ENCODE assay signal across 35 cellular contexts in genomic region chr7:103772171-103772570, GRCh38.
"Had no signal": no experiment of that assay in that cellular context is flagged by ENCODE, and none has a peak within 500 bp of the region (broad histone marks: within the 10 kb centered on the region; RNA-seq: fewer than 3 reads in every experiment).

No MANE protein-coding gene starts in this region.

- H3K36me3 Mint-ChIP-seq: activated naive CD4-positive, alpha-beta T cell treated with anti-CD3 and anti-CD28 coated beads, Interleukin-2, amount 50 U/mL, for 24 hours; activated naive CD8-positive, alpha-beta T cell treated with anti-CD3 and anti-CD28 coated beads for 36 hours had no signal

- H3K9me3 ChIP-seq: adrenal gland, body of pancreas, esophagus squamous epithelium, gastroesophageal sphincter had no signal

- H3K4me1 ChIP-seq: adrenal gland, body of pancreas, esophagus squamous epithelium, gastroesophageal sphincter had no signal

- H3K27ac Mint-ChIP-seq: activated B cell treated with CpG ODN at 0.5 μM for 24 hours; activated CD8-positive, alpha-beta T cell treated with anti-CD3 and anti-CD28 coated beads for 36 hours; activated naive CD4-positive, alpha-beta T cell treated with anti-CD3 and anti-CD28 coated beads for 36 hours; activated naive CD4-positive, alpha-beta T cell treated with anti-CD3 and anti-CD28 coated beads, Interleukin-2, amount 50 U/mL, for 24 hours; activated naive CD8-positive, alpha-beta T cell treated with anti-CD3 and anti-CD28 coated beads for 36 hours; activated naive CD8-positive, alpha-beta T cell treated with anti-CD3 and anti-CD28 coated beads, Interleukin-2, amount 50 U/mL, for 24 hours; activated T-helper 1 cell treated with anti-CD3 and anti-CD28 coated beads, Interleukin-12 subunit alpha, Interleukin-12 subunit beta, Interleukin-2, Interleukin-4 antibody, amounts not matched to agents 30 ng/mL and 10 ng/mL and 1 ng/mL, durations not matched to agents 14 hours and 24 hours and 36 hours; activated T-helper 2 cell treated with anti-CD3 and anti-CD28 coated beads, Interferon-gamma antibody, Interleukin-2, Interleukin-4, amounts not matched to agents 10 μg/mL and 5 μg/mL and 100 μg/mL, durations not matched to agents 14 hours and 24 hours and 36 hours; T-helper 17 cell; T-helper 2 cell treated with Interferon-gamma antibody and Interleukin-4, amounts not matched to agents 5 μg/mL and 100 μg/mL, for 36 hours had no signal

- H3K4me1 Mint-ChIP-seq: activated naive CD4-positive, alpha-beta T cell treated with anti-CD3 and anti-CD28 coated beads, Interleukin-2, amount 50 U/mL, for 24 hours; activated naive CD8-positive, alpha-beta T cell treated with anti-CD3 and anti-CD28 coated beads for 36 hours; activated naive CD8-positive, alpha-beta T cell treated with anti-CD3 and anti-CD28 coated beads, Interleukin-2, amount 50 U/mL, for 24 hours; T-helper 17 cell had no signal

- DNase-seq: activated B cell treated with CpG ODN at 0.5 μM for 24 hours; activated CD4-positive, alpha-beta T cell treated with anti-CD3 and anti-CD28 coated beads for 48 hours; activated CD4-positive, alpha-beta T cell treated with anti-CD3 and anti-CD28 coated beads, Interleukin-2, amount 50 U/mL, for 1 hour; activated CD4-positive, alpha-beta T cell treated with anti-CD3 and anti-CD28 coated beads, Interleukin-2, amount 50 U/mL, for 48 hours; activated CD8-positive, alpha-beta memory T cell treated with anti-CD3 and anti-CD28 coated beads for 24 hours; activated CD8-positive, alpha-beta T cell treated with anti-CD3 and anti-CD28 coated beads for 36 hours; activated effector memory CD4-positive, alpha-beta T cell treated with anti-CD3 and anti-CD28 coated beads, Interleukin-2, amount 50 U/mL, for 16 hours; activated naive CD4-positive, alpha-beta T cell treated with anti-CD3 and anti-CD28 coated beads for 36 hours; activated naive CD8-positive, alpha-beta T cell treated with anti-CD3 and anti-CD28 coated beads for 36 hours; activated naive CD8-positive, alpha-beta T cell treated with anti-CD3 and anti-CD28 coated beads, Interleukin-2, amount 50 U/mL, for 24 hours; activated T-cell treated with anti-CD3 and anti-CD28 coated beads, Interleukin-2, amount 50 U/mL, for 1 hour; activated T-cell treated with anti-CD3 and anti-CD28 coated beads, Interleukin-2, amount 50 U/mL, for 48 hours; adrenal gland; amygdala; aorta; body of pancreas; caudate nucleus; cortex of kidney; effector CD8-positive, alpha-beta T cell; esophagus squamous epithelium; foreskin melanocyte; head of caudate nucleus; T-helper 17 cell; T1000; WERI-Rb-1 had no signal

- H3K27ac ChIP-seq: adrenal gland, body of pancreas, epithelial cell of prostate, esophagus squamous epithelium, gastroesophageal sphincter, WERI-Rb-1 had no signal

- ATAC-seq: activated CD4-positive, CD25-positive, alpha-beta regulatory T cell treated with anti-CD3 and anti-CD28 coated beads, Interleukin-2, amount 50 U/mL, for 24 hours; activated CD8-positive, alpha-beta T cell treated with anti-CD3 and anti-CD28 coated beads for 36 hours; activated naive CD8-positive, alpha-beta T cell treated with anti-CD3 and anti-CD28 coated beads, Interleukin-2, amount 50 U/mL, for 24 hours; body of pancreas; gastroesophageal sphincter; T-helper 17 cell had no signal

- H3K27me3 ChIP-seq: adrenal gland, body of pancreas, esophagus squamous epithelium, gastroesophageal sphincter had no signal

- H3K36me3 ChIP-seq: adrenal gland, esophagus squamous epithelium, gastroesophageal sphincter, WERI-Rb-1 had no signal

- FAIRE-seq: colon, endometrium, endothelial cell of umbilical vein had no signal

- H3K4me3 Mint-ChIP-seq: activated B cell treated with CpG ODN at 0.5 μM for 24 hours; activated CD8-positive, alpha-beta T cell treated with anti-CD3 and anti-CD28 coated beads for 36 hours; activated naive CD4-positive, alpha-beta T cell treated with anti-CD3 and anti-CD28 coated beads for 36 hours; activated naive CD4-positive, alpha-beta T cell treated with anti-CD3 and anti-CD28 coated beads, Interleukin-2, amount 50 U/mL, for 24 hours; activated naive CD8-positive, alpha-beta T cell treated with anti-CD3 and anti-CD28 coated beads for 36 hours; activated naive CD8-positive, alpha-beta T cell treated with anti-CD3 and anti-CD28 coated beads, Interleukin-2, amount 50 U/mL, for 24 hours; activated T-helper 1 cell treated with anti-CD3 and anti-CD28 coated beads, Interleukin-12 subunit alpha, Interleukin-12 subunit beta, Interleukin-2, Interleukin-4 antibody, amounts not matched to agents 30 ng/mL and 10 ng/mL and 1 ng/mL, durations not matched to agents 14 hours and 24 hours and 36 hours; T-helper 17 cell; T-helper 2 cell treated with Interferon-gamma antibody and Interleukin-4, amounts not matched to agents 5 μg/mL and 100 μg/mL, for 36 hours had no signal

- H3K9me3 Mint-ChIP-seq: activated B cell treated with CpG ODN at 0.5 μM for 24 hours; activated CD8-positive, alpha-beta T cell treated with anti-CD3 and anti-CD28 coated beads for 36 hours; activated naive CD4-positive, alpha-beta T cell treated with anti-CD3 and anti-CD28 coated beads for 36 hours; activated naive CD4-positive, alpha-beta T cell treated with anti-CD3 and anti-CD28 coated beads, Interleukin-2, amount 50 U/mL, for 24 hours; activated naive CD8-positive, alpha-beta T cell treated with anti-CD3 and anti-CD28 coated beads for 36 hours; activated naive CD8-positive, alpha-beta T cell treated with anti-CD3 and anti-CD28 coated beads, Interleukin-2, amount 50 U/mL, for 24 hours; activated T-helper 1 cell treated with anti-CD3 and anti-CD28 coated beads, Interleukin-12 subunit alpha, Interleukin-12 subunit beta, Interleukin-2, Interleukin-4 antibody, amounts not matched to agents 30 ng/mL and 10 ng/mL and 1 ng/mL, durations not matched to agents 14 hours and 24 hours and 36 hours; activated T-helper 2 cell treated with anti-CD3 and anti-CD28 coated beads, Interferon-gamma antibody, Interleukin-2, Interleukin-4, amounts not matched to agents 10 μg/mL and 5 μg/mL and 100 μg/mL, durations not matched to agents 14 hours and 24 hours and 36 hours; T-helper 2 cell treated with Interferon-gamma antibody and Interleukin-4, amounts not matched to agents 5 μg/mL and 100 μg/mL, for 36 hours had no signal

- H3K4me3 ChIP-seq: adrenal gland, body of pancreas, esophagus squamous epithelium, gastroesophageal sphincter had no signal
